ENCODE assay signal across 15 cellular contexts in genomic region chr12:53749986-53750811, GRCh38. TPM values are rescaled to one million over a fixed set of nuclear protein-coding genes. Genes with fewer than 3 reads are reported as not detected.
DNase-seq lines count a peak whose midpoint lies in the region; TF ChIP-seq lines count a peak whose summit lies in the region.
"Had no signal": no experiment of that assay in that cellular context is flagged by ENCODE, and none has a peak within 500 bp of the region (broad histone marks: within the 10 kb centered on the region; RNA-seq: fewer than 3 reads in every experiment).

No MANE protein-coding gene starts in this region.

- H3K9me3 ChIP-seq in Karpas-422 (ENCODE audit: low read length) = no peaks in the 10 kb centered on the region
- H3K9me3 ChIP-seq in osteoblast (ENCODE audit: low read depth, low read length) = no peaks in the 10 kb centered on the region
- H3K9me3 ChIP-seq: testis had no signal

- CTCF ChIA-PET in GM10248 (lab: Yijun Ruan, JAX) = interaction anchor here (6.0 kb wide), 1 partner anchor 48 kb away, joined by 32 read pairs; no protein-coding TSS in a partner anchor

- H3K9ac ChIP-seq in Karpas-422 (ENCODE audit: low read length) = peak overlapping the region; percentile 77

- H3K4me1 ChIP-seq in Karpas-422 (ENCODE audit: low read length) (peaks cover 59% of the 10 kb centered on the region), osteoblast (ENCODE audit: insufficient read depth, low read length) (peaks cover 17% of the 10 kb centered on the region)

- peak overlapping the region; percentile 70 for H3K4me3 Mint-ChIP-seq in chondrocyte (ENCODE audit: unreplicated experiment)
- H3K4me3 Mint-ChIP-seq: activated CD8-positive, alpha-beta T cell treated with anti-CD3 and anti-CD28 coated beads, Interleukin-2, amount 10 ng/mL, durations not matched to agents 7 days and 5 days; T-helper 17 cell had no signal

- H3K27me3 ChIP-seq in Karpas-422 (ENCODE audit: low read length) = no peaks in the 10 kb centered on the region
- peaks cover 91% of the 10 kb centered on the region for H3K27me3 ChIP-seq in osteoblast (ENCODE audit: insufficient read depth, low read length)
- H3K27me3 ChIP-seq: testis had no signal

- H3K9me2 ChIP-seq in Karpas-422 (replicated peaks; ENCODE audit: insufficient read depth, low read length) = no peaks in the 10 kb centered on the region

- no peak overlapping the region for H3K27ac Mint-ChIP-seq in chondrocyte (ENCODE audit: unreplicated experiment)
- H3K27ac Mint-ChIP-seq: activated CD8-positive, alpha-beta T cell treated with anti-CD3 and anti-CD28 coated beads, Interleukin-2, amount 10 ng/mL, durations not matched to agents 7 days and 5 days; T-helper 17 cell had no signal

- H3K36me3 ChIP-seq in Karpas-422 (ENCODE audit: insufficient read depth, low read length) = no peaks in the 10 kb centered on the region
- no peaks in the 10 kb centered on the region for H3K36me3 ChIP-seq in osteoblast (ENCODE audit: insufficient read depth, low read length)

- DNase-seq in NCI-H345 (lab: John Stamatoyannopoulos, UW) = peak; percentile 13
- no peak for DNase-seq in NCI-H345 treated with DMSO at 0.1 percent for 48 hours (lab: John Stamatoyannopoulos, UW; ENCODE audit: unreplicated experiment)
- peak; percentile 60 for DNase-seq in Karpas-422
- DNase-seq in chondrocyte (ENCODE audit: low spot score) = no peak
- no peak for DNase-seq in osteoblast (ENCODE audit: insufficient read length, low spot score, missing footprints)
- DNase-seq in GM10248 (ENCODE audit: extremely low spot score) = no peak
- no peak for DNase-seq in OCI-M2 (lab: John Stamatoyannopoulos, UW; ENCODE audit: unreplicated experiment)
- no peak for DNase-seq in posterior vena cava (ENCODE audit: low spot score)
- DNase-seq: activated CD8-positive, alpha-beta T cell treated with anti-CD3 and anti-CD28 coated beads, Interleukin-2, amount 10 ng/mL, durations not matched to agents 7 days and 5 days; mammary epithelial cell; OCI-M1; T-helper 17 cell had no signal

- H4K20me1 ChIP-seq in Karpas-422 (ENCODE audit: insufficient read depth, low read depth, low read length) (no peaks in the 10 kb centered on the region), osteoblast (ENCODE audit: insufficient read depth, low read length) (no peaks in the 10 kb centered on the region)

- H3K79me2 ChIP-seq in Karpas-422 (ENCODE audit: low read length) (no peaks in the 10 kb centered on the region), osteoblast (ENCODE audit: insufficient read depth, low read length) (no peaks in the 10 kb centered on the region)

- H2AFZ ChIP-seq in Karpas-422 (ENCODE audit: low read length) (peak overlapping the region; percentile 81), osteoblast (ENCODE audit: low read length) (peak overlapping the region; percentile 76)

- peaks cover 6% of the 10 kb centered on the region for H3K4me1 Mint-ChIP-seq in chondrocyte (ENCODE audit: low read depth)

- peaks cover 2% of the 10 kb centered on the region for H3K27me3 Mint-ChIP-seq in chondrocyte (ENCODE audit: low read depth)
- H3K27me3 Mint-ChIP-seq: T-helper 17 cell had no signal

- peak overlapping the region; percentile 68 for H3K4me3 ChIP-seq in Karpas-422 (ENCODE audit: low read length)
- H3K4me3 ChIP-seq in osteoblast (ENCODE audit: insufficient read depth, low read length) = no peak overlapping the region

- no peaks in the 10 kb centered on the region for H3K36me3 Mint-ChIP-seq in chondrocyte (ENCODE audit: low read depth)

- intact Hi-C loops in posterior vena cava (cut with DNase I) = loop anchor here in 1 of 2 donors (10.0 kb wide), 1 partner anchor 205 kb away; no protein-coding TSS in a partner anchor

- H3K4me2 ChIP-seq in Karpas-422 (ENCODE audit: low read depth, low read length, poor library complexity, severe bottlenecking) (peak overlapping the region; percentile 82), osteoblast (ENCODE audit: insufficient read depth, low read length) (peak overlapping the region; percentile 66)

- H3K27ac ChIP-seq in Karpas-422 (ENCODE audit: low read length) = no peak overlapping the region
- H3K27ac ChIP-seq in osteoblast (ENCODE audit: low read depth, low read length) = no peak overlapping the region
- H3K27ac ChIP-seq: testis had no signal

- no peaks in the 10 kb centered on the region for H3K9me3 Mint-ChIP-seq in chondrocyte (ENCODE audit: low read depth)

- POLR2A ChIA-PET in GM10248 (lab: Yijun Ruan, JAX) = no interaction called here

- TF ChIP-seq CTCF in chondrocyte (IDR thresholded peaks at IDR 0.05) = no peak
- TF ChIP-seq CTCF in osteoblast (IDR thresholded peaks at IDR 0.05; ENCODE audit: extremely low read depth, low read depth, low read length) = no peak
- no peak for TF ChIP-seq CTCF in GM10248 (IDR thresholded peaks at IDR 0.05; ENCODE audit: control extremely low read depth, extremely low read depth, low read depth, missing control alignments)

RNA-seq across cellular contexts. Expression of gene CISTR, which starts 1.6 kb away (rescaled TPM):
- total RNA-seq in Karpas-422 (2014; rRNA removed; shearing (Covaris generic); ENCODE audit: low replicate concordance) = not detected in 2 replicates
- total RNA-seq in chondrocyte (not detected in 3 replicates), osteoblast (not detected in 2 replicates), posterior vena cava (not detected)
- total RNA-seq: activated CD8-positive, alpha-beta T cell treated with anti-CD3 and anti-CD28 coated beads, Interleukin-2, amount 10 ng/mL, durations not matched to agents 7 days and 5 days; dermis microvascular lymphatic vessel endothelial cell; mammary epithelial cell; pulmonary artery endothelial cell; T-helper 17 cell; testis had no signal

RNA-seq across cellular contexts. Expression of gene CALCOCO1, which starts 22.9 kb away (rescaled TPM):
- total RNA-seq in Karpas-422 (2014; rRNA removed; shearing (Covaris generic); ENCODE audit: low replicate concordance) = 28.7 and 32.5 TPM in 2 replicates
- total RNA-seq in chondrocyte (80.9 to 96.6 TPM (median 86.9 TPM) in 3 replicates), osteoblast (167 and 174 TPM in 2 replicates), posterior vena cava (100 to 1,000 TPM; 124 to 131 TPM)

Comparison
In these comparisons a context has a peak if more than half of its experiments do, and no peak if none do; other contexts are left out.
1. DNase-seq: peak in NCI-H345 (single experiment) and Karpas-422 (single experiment); none in NCI-H345 treated with DMSO at 0.1 percent for 48 hours (single experiment), chondrocyte (single experiment), osteoblast (single experiment), GM10248 (single experiment), OCI-M2 (single experiment) and posterior vena cava (single experiment).